ENCODE assay signal across 1 cellular context in genomic region chr12:122526683-122527477, GRCh38.
A peak's percentile ranks its signal among the peaks of the same experiment; 100 is the strongest.
TF ChIP-seq lines count a peak whose summit lies in the region.

Gene KNTC1, plus strand, starts transcription at chr12:122527249. Its CDS starts 2,815 bp downstream, at chr12:122530064.
Gene RSRC2, minus strand, starts transcription at chr12:122526936. Its CDS starts 83 bp downstream, at chr12:122526853.

TF ChIP-seq in HepG2, 621 proteins besides CTCF, POLR2A, EP300 and RAD21 (continued from another document and continues in another):
- TF ChIP-seq IKZF5 (CRISPR knock-in tag; IDR thresholded peaks at IDR 0.05) (peak; percentile 76), AKNA (CRISPR knock-in tag; IDR thresholded peaks at IDR 0.05; ENCODE audit: borderline replicate concordance) (no peak), ZNF335 (CRISPR knock-in tag; IDR thresholded peaks at IDR 0.05) (peak; percentile 55; the same call in 1 of the 2 replicates), NBN (conservative IDR thresholded peaks at IDR 0.05) (no peak), IRX3 (CRISPR knock-in tag; IDR thresholded peaks at IDR 0.05; ENCODE audit: borderline replicate concordance, low read depth) (peak; percentile 46; the same call in 1 of the 2 replicates), ZNF557 (CRISPR knock-in tag; IDR thresholded peaks at IDR 0.05) (no peak; the same call in 1 of the 2 replicates), KLF16 (CRISPR knock-in tag; IDR thresholded peaks at IDR 0.05) (peak in 1 of 2 experiments; percentile 79; a peak in 1 of 4 replicates), PBX3 (CRISPR knock-in tag; IDR thresholded peaks at IDR 0.05; ENCODE audit: borderline replicate concordance) (no peak), IRF9 (CRISPR knock-in tag; IDR thresholded peaks at IDR 0.05; ENCODE audit: borderline replicate concordance) (no peak), HIC2 (CRISPR knock-in tag; IDR thresholded peaks at IDR 0.05; ENCODE audit: low read depth) (no peak), RXRB (CRISPR knock-in tag; IDR thresholded peaks at IDR 0.05; ENCODE audit: borderline replicate concordance) (0 out of 2 replicates have a peak, but pooled peaks have one; percentile 6), ZBTB42 (CRISPR knock-in tag; IDR thresholded peaks at IDR 0.05) (peak; percentile 83; the same call in 1 of the 2 replicates), YEATS2 (CRISPR knock-in tag; IDR thresholded peaks at IDR 0.05; ENCODE audit: borderline replicate concordance) (peak; percentile 92), ZNF883 (CRISPR knock-in tag; IDR thresholded peaks at IDR 0.05; ENCODE audit: not compliant biosample characterization) (peak; percentile 18), ETV5 (CRISPR knock-in tag; IDR thresholded peaks at IDR 0.05; ENCODE audit: borderline replicate concordance) (peak; percentile 65; the same call in 1 of the 2 replicates), BORCS8-MEF2B (CRISPR knock-in tag; IDR thresholded peaks at IDR 0.05) (peak; percentile 52; the same call in 1 of the 2 replicates), CSRNP1 (CRISPR knock-in tag; IDR thresholded peaks at IDR 0.05) (no peak; the same call in none of the 2 replicates), IRF2 (CRISPR knock-in tag; IDR thresholded peaks at IDR 0.05) (peak; percentile 81; the same call in 1 of the 2 replicates), ZMYM2 (CRISPR knock-in tag; IDR thresholded peaks at IDR 0.05) (no peak), SNAPC2 (CRISPR knock-in tag; IDR thresholded peaks at IDR 0.05) (peak; percentile 67; the same call in 1 of the 2 replicates), ZNF354B (CRISPR knock-in tag; IDR thresholded peaks at IDR 0.05) (no peak), ZNF12 (CRISPR knock-in tag; IDR thresholded peaks at IDR 0.05) (no peak), HMGXB3 (CRISPR knock-in tag; IDR thresholded peaks at IDR 0.05; ENCODE audit: borderline replicate concordance) (peak; percentile 77; the same call in 1 of the 2 replicates), ZNF644 (CRISPR knock-in tag; IDR thresholded peaks at IDR 0.05; ENCODE audit: low read depth) (0 out of 2 replicates have a peak, but pooled peaks have one; percentile 34), ZNF180 (CRISPR knock-in tag; IDR thresholded peaks at IDR 0.05; ENCODE audit: borderline replicate concordance, low read depth) (no peak), ZNF687 (CRISPR knock-in tag; IDR thresholded peaks at IDR 0.05) (peak; percentile 91), ISL2 (CRISPR knock-in tag; IDR thresholded peaks at IDR 0.05) (no peak; the same call in 1 of the 2 replicates), ONECUT2 (CRISPR knock-in tag; IDR thresholded peaks at IDR 0.05) (no peak), ZNF256 (CRISPR knock-in tag; conservative IDR thresholded peaks at IDR 0.05) (no peak), SIX1 (CRISPR knock-in tag; IDR thresholded peaks at IDR 0.05; ENCODE audit: borderline replicate concordance) (no peak), ZNF740 (CRISPR knock-in tag; IDR thresholded peaks at IDR 0.05) (no peak), GTF2F1 (IDR thresholded peaks at IDR 0.05; ENCODE audit: low read length) (0 out of 2 replicates have a peak, but pooled peaks have one; percentile 16), ZNF839 (CRISPR knock-in tag; IDR thresholded peaks at IDR 0.05; ENCODE audit: borderline replicate concordance) (no peak), ZNF678 (CRISPR knock-in tag; IDR thresholded peaks at IDR 0.05) (no peak), HOXA5 (CRISPR knock-in tag; IDR thresholded peaks at IDR 0.05) (peak; percentile 23), GATAD2A (CRISPR knock-in tag; IDR thresholded peaks at IDR 0.05) (peak; percentile 34; the same call in 1 of the 2 replicates), MTF2 (CRISPR knock-in tag; IDR thresholded peaks at IDR 0.05; ENCODE audit: borderline replicate concordance) (no peak), ZNF331 (CRISPR knock-in tag; IDR thresholded peaks at IDR 0.05) (peak; percentile 62; the same call in 1 of the 2 replicates)
